ENCODE assay signal across 1 cellular context in genomic region chr3:47781326-47781684, GRCh38.
TF ChIP-seq lines count a peak whose summit lies in the region.

No MANE protein-coding gene starts in this region.

TF ChIP-seq in HepG2, 621 proteins besides CTCF, POLR2A, EP300 and RAD21 (continued from another document):
- TF ChIP-seq ZNF503 (CRISPR knock-in tag; IDR thresholded peaks at IDR 0.05), result no peak
- TF ChIP-seq NFE2L2 (IDR thresholded peaks at IDR 0.05; ENCODE audit: low read length), result no peak
- no peak for TF ChIP-seq ZNF543 (CRISPR knock-in tag; IDR thresholded peaks at IDR 0.05)
- peak; percentile 6; the same call in 1 of the 2 replicates for TF ChIP-seq FOXK1 (CRISPR knock-in tag; IDR thresholded peaks at IDR 0.05; ENCODE audit: borderline replicate concordance, low read depth)
- TF ChIP-seq KLF9 (CRISPR knock-in tag; IDR thresholded peaks at IDR 0.05; ENCODE audit: low read depth), result peak; percentile 46; the same call in 1 of the 2 replicates
- TF ChIP-seq HCFC1 (IDR thresholded peaks at IDR 0.05; ENCODE audit: low read depth, low read length), result no peak
- TF ChIP-seq SIX4 (CRISPR knock-in tag; IDR thresholded peaks at IDR 0.05), result 0 out of 2 replicates have a peak, but pooled peaks have one; percentile 39
- TF ChIP-seq, protein P1, sequence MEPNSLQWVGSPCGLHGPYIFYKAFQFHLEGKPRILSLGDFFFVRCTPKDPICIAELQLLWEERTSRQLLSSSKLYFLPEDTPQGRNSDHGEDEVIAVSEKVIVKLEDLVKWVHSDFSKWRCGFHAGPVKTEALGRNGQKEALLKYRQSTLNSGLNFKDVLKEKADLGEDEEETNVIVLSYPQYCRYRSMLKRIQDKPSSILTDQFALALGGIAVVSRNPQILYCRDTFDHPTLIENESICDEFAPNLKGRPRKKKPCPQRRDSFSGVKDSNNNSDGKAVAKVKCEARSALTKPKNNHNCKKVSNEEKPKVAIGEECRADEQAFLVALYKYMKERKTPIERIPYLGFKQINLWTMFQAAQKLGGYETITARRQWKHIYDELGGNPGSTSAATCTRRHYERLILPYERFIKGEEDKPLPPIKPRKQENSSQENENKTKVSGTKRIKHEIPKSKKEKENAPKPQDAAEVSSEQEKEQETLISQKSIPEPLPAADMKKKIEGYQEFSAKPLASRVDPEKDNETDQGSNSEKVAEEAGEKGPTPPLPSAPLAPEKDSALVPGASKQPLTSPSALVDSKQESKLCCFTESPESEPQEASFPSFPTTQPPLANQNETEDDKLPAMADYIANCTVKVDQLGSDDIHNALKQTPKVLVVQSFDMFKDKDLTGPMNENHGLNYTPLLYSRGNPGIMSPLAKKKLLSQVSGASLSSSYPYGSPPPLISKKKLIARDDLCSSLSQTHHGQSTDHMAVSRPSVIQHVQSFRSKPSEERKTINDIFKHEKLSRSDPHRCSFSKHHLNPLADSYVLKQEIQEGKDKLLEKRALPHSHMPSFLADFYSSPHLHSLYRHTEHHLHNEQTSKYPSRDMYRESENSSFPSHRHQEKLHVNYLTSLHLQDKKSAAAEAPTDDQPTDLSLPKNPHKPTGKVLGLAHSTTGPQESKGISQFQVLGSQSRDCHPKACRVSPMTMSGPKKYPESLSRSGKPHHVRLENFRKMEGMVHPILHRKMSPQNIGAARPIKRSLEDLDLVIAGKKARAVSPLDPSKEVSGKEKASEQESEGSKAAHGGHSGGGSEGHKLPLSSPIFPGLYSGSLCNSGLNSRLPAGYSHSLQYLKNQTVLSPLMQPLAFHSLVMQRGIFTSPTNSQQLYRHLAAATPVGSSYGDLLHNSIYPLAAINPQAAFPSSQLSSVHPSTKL (CRISPR knock-in tag; IDR thresholded peaks at IDR 0.05), result no peak
- TF ChIP-seq MXD4 (CRISPR knock-in tag; IDR thresholded peaks at IDR 0.05), result peak; percentile 16; the same call in 1 of the 2 replicates
- TF ChIP-seq ZNF780A (CRISPR knock-in tag; IDR thresholded peaks at IDR 0.05), result no peak
- no peak for TF ChIP-seq RXRB (CRISPR knock-in tag; IDR thresholded peaks at IDR 0.05; ENCODE audit: borderline replicate concordance)
- TF ChIP-seq SMAD1 (CRISPR knock-in tag; IDR thresholded peaks at IDR 0.05; ENCODE audit: borderline replicate concordance, low read depth), result peak; percentile 60; the same call in 1 of the 2 replicates
- TF ChIP-seq, protein P2, sequence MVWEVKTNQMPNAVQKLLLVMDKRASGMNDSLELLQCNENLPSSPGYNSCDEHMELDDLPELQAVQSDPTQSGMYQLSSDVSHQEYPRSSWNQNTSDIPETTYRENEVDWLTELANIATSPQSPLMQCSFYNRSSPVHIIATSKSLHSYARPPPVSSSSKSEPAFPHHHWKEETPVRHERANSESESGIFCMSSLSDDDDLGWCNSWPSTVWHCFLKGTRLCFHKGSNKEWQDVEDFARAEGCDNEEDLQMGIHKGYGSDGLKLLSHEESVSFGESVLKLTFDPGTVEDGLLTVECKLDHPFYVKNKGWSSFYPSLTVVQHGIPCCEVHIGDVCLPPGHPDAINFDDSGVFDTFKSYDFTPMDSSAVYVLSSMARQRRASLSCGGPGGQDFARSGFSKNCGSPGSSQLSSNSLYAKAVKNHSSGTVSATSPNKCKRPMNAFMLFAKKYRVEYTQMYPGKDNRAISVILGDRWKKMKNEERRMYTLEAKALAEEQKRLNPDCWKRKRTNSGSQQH (CRISPR knock-in tag; IDR thresholded peaks at IDR 0.05; ENCODE audit: low read depth), result 0 out of 2 replicates have a peak, but pooled peaks have one; percentile 51
- no peak for TF ChIP-seq SCMH1 (CRISPR knock-in tag; IDR thresholded peaks at IDR 0.05; ENCODE audit: borderline replicate concordance)
- TF ChIP-seq HDAC1 (CRISPR knock-in tag; IDR thresholded peaks at IDR 0.05), result 0 out of 2 replicates have a peak, but pooled peaks have one; percentile 17
- no peak for TF ChIP-seq ZNF883 (CRISPR knock-in tag; IDR thresholded peaks at IDR 0.05; ENCODE audit: not compliant biosample characterization)
- TF ChIP-seq TSC22D2 (CRISPR knock-in tag; IDR thresholded peaks at IDR 0.05; ENCODE audit: borderline replicate concordance), result no peak
